In the genomic region with DNA sequence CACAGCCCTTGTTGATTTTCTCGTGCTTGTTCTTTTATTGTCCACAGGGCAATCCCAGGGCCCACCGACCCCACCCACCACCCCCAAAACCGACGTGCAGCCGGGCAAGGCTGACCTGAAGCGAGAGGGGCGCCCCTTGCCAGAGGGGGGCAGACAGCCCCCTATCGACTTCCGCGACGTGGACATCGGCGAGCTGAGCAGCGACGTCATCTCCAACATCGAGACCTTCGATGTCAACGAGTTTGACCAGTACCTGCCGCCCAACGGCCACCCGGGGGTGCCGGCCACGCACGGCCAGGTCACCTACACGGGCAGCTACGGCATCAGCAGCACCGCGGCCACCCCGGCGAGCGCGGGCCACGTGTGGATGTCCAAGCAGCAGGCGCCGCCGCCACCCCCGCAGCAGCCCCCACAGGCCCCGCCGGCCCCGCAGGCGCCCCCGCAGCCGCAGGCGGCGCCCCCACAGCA, we compare ENCODE assay signal across 1 cellular context.
TF ChIP-seq lines count a peak whose summit lies in the region.

No MANE protein-coding gene starts in this region.

TF ChIP-seq in GM23338, 12 proteins besides CTCF, POLR2A, EP300 and RAD21 (continued from another document):
- TF ChIP-seq, protein P1, sequence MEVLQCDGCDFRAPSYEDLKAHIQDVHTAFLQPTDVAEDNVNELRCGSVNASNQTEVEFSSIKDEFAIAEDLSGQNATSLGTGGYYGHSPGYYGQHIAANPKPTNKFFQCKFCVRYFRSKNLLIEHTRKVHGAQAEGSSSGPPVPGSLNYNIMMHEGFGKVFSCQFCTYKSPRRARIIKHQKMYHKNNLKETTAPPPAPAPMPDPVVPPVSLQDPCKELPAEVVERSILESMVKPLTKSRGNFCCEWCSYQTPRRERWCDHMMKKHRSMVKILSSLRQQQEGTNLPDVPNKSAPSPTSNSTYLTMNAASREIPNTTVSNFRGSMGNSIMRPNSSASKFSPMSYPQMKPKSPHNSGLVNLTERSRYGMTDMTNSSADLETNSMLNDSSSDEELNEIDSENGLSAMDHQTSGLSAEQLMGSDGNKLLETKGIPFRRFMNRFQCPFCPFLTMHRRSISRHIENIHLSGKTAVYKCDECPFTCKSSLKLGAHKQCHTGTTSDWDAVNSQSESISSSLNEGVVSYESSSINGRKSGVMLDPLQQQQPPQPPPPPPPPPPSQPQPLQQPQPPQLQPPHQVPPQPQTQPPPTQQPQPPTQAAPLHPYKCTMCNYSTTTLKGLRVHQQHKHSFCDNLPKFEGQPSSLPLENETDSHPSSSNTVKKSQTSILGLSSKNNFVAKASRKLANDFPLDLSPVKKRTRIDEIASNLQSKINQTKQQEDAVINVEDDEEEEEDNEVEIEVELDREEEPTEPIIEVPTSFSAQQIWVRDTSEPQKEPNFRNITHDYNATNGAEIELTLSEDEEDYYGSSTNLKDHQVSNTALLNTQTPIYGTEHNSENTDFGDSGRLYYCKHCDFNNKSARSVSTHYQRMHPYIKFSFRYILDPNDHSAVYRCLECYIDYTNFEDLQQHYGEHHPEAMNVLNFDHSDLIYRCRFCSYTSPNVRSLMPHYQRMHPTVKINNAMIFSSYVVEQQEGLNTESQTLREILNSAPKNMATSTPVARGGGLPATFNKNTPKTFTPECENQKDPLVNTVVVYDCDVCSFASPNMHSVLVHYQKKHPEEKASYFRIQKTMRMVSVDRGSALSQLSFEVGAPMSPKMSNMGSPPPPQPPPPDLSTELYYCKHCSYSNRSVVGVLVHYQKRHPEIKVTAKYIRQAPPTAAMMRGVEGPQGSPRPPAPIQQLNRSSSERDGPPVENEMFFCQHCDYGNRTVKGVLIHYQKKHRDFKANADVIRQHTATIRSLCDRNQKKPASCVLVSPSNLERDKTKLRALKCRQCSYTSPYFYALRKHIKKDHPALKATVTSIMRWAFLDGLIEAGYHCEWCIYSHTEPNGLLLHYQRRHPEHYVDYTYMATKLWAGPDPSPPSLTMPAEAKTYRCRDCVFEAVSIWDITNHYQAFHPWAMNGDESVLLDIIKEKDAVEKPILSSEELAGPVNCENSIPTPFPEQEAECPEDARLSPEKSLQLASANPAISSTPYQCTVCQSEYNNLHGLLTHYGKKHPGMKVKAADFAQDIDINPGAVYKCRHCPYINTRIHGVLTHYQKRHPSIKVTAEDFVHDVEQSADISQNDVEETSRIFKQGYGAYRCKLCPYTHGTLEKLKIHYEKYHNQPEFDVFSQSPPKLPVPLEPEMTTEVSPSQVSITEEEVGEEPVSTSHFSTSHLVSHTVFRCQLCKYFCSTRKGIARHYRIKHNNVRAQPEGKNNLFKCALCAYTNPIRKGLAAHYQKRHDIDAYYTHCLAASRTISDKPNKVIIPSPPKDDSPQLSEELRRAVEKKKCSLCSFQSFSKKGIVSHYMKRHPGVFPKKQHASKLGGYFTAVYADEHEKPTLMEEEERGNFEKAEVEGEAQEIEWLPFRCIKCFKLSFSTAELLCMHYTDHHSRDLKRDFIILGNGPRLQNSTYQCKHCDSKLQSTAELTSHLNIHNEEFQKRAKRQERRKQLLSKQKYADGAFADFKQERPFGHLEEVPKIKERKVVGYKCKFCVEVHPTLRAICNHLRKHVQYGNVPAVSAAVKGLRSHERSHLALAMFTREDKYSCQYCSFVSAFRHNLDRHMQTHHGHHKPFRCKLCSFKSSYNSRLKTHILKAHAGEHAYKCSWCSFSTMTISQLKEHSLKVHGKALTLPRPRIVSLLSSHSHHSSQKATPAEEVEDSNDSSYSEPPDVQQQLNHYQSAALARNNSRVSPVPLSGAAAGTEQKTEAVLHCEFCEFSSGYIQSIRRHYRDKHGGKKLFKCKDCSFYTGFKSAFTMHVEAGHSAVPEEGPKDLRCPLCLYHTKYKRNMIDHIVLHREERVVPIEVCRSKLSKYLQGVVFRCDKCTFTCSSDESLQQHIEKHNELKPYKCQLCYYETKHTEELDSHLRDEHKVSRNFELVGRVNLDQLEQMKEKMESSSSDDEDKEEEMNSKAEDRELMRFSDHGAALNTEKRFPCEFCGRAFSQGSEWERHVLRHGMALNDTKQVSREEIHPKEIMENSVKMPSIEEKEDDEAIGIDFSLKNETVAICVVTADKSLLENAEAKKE (CRISPR knock-in tag; IDR thresholded peaks at IDR 0.05): no peak
- TF ChIP-seq POLR2AphosphoS5 (IDR thresholded peaks at IDR 0.05; ENCODE audit: low read depth): no peak
